In the genomic region with DNA sequence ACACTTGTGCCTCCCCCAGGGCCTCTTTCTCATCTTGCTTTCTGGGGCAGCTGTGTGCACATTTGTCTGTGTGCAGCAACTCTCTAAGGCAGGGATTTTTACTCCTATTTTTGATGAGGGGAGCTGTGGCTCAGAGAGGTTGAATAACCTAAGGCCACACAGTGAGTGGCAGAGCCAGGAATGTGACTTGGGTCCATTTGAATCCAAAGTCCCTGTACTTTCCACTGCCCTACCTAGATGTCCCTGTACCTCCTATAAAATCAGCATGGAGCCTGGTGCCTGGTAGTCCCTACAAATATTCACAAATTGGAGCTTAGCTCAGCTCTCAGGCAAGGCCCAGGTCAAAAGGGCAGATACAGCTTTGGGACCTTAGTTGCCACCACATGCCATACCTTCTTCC, we compare ENCODE assay signal across 15 cellular contexts. TPM values are rescaled to one million over a fixed set of nuclear protein-coding genes. Genes with fewer than 3 reads are reported as not detected.
"Had no signal": no experiment of that assay in that cellular context is flagged by ENCODE, and none has a peak within 500 bp of the region (broad histone marks: within the 10 kb centered on the region; RNA-seq: fewer than 3 reads in every experiment).

No MANE protein-coding gene starts in this region.

- H3K9me3 ChIP-seq: mucosa of descending colon, neutrophil, upper lobe of left lung, uterus had no signal

- H3K36me3 Mint-ChIP-seq: naive thymus-derived CD8-positive, alpha-beta T cell had no signal

- H3K4me1 ChIP-seq: uterus had no signal

- H3K36me3 ChIP-seq: neutrophil, upper lobe of left lung, uterus had no signal

- H3K27ac ChIP-seq: dorsolateral prefrontal cortex, neutrophil, upper lobe of left lung, uterus had no signal

- DNase-seq: cortex of kidney; effector CD8-positive, alpha-beta T cell; foreskin melanocyte; head of caudate nucleus; hippocampal formation; kidney glomerular epithelial cell; naive thymus-derived CD8-positive, alpha-beta T cell; right cardiac atrium; stimulated activated CD4-positive, alpha-beta T cell treated with anti-CD3 and anti-CD28 coated beads, Interleukin-12 subunit alpha, Interleukin-12 subunit beta, amount 100 ng/mL, for 4 hours; stimulated activated naive CD4-positive, alpha-beta T cell treated with Interleukin-2 at 50 U/mL for 16 hours; upper lobe of left lung had no signal

- ATAC-seq: mucosa of descending colon; naive thymus-derived CD8-positive, alpha-beta T cell; right cardiac atrium had no signal

- H3K9me3 Mint-ChIP-seq: naive thymus-derived CD8-positive, alpha-beta T cell had no signal

- H3K4me3 Mint-ChIP-seq: naive thymus-derived CD8-positive, alpha-beta T cell had no signal

- H3K27me3 ChIP-seq: dorsolateral prefrontal cortex, upper lobe of left lung, uterus had no signal

- H3K4me3 ChIP-seq: dorsolateral prefrontal cortex, mucosa of descending colon, upper lobe of left lung, uterus had no signal

RNA-seq across cellular contexts. Expression of gene VEGFA, which starts 4.2 kb away (rescaled TPM):
- polyA plus RNA-seq: naive thymus-derived CD8-positive, alpha-beta T cell had no signal
